In genomic region chr2:106562826-106563594, GRCh38 we compare ENCODE assay signal across 12 cellular contexts.
A peak's percentile ranks its signal among the peaks of the same experiment; 100 is the strongest.
DNase-seq lines count a peak whose midpoint lies in the region; ATAC-seq and TF ChIP-seq lines count a peak whose summit lies in the region.
"Had no signal": no experiment of that assay in that cellular context is flagged by ENCODE, and none has a peak within 500 bp of the region (broad histone marks: within the 10 kb centered on the region; RNA-seq: fewer than 3 reads in every experiment).

No MANE protein-coding gene starts in this region.

- H3K4me1 Mint-ChIP-seq in GM23338 = no peaks in the 10 kb centered on the region
- no peaks in the 10 kb centered on the region for H3K4me1 Mint-ChIP-seq in activated CD8-positive, alpha-beta T cell treated with anti-CD3 and anti-CD28 coated beads, Interleukin-2, amount 10 ng/mL, durations not matched to agents 7 days and 5 days (ENCODE audit: low read depth)
- H3K4me1 Mint-ChIP-seq: memory B cell had no signal

- H4K20me1 ChIP-seq in GM23338 (replicated peaks; ENCODE audit: insufficient read depth) (no peaks in the 10 kb centered on the region), PC-3 (ENCODE audit: low read length) (no peaks in the 10 kb centered on the region)

- DNase-seq in GM23338 (ENCODE audit: low spot score) = peak; percentile 53
- no peak for DNase-seq in PC-3
- DNase-seq in foreskin keratinocyte = no peak
- no peak for DNase-seq in activated CD8-positive, alpha-beta T cell treated with anti-CD3 and anti-CD28 coated beads, Interleukin-2, amount 10 ng/mL, durations not matched to agents 7 days and 5 days
- no peak for DNase-seq in stimulated activated naive CD4-positive, alpha-beta T cell (lab: John Stamatoyannopoulos, UW)
- DNase-seq: DMS79 treated with DMSO at 0.1 percent for 48 hours, NCI-H526 had no signal

- H3K4me2 ChIP-seq in GM23338 (no peak overlapping the region), PC-3 (ENCODE audit: low read length) (no peak overlapping the region)

- H3K79me2 ChIP-seq in GM23338 (replicated peaks; ENCODE audit: insufficient read depth) (no peaks in the 10 kb centered on the region), PC-3 (ENCODE audit: low read length) (no peaks in the 10 kb centered on the region)

- H3K27ac ChIP-seq in GM23338 (ENCODE audit: low read depth) = no peak overlapping the region
- no peak overlapping the region for H3K27ac ChIP-seq in PC-3 (ENCODE audit: low read length)
- no peak overlapping the region for H3K27ac ChIP-seq in foreskin keratinocyte
- peak overlapping the region; percentile 67 for H3K27ac ChIP-seq in rectal smooth muscle tissue (ENCODE audit: low read depth, low read length)

- peaks cover 17% of the 10 kb centered on the region for H3K9me3 Mint-ChIP-seq in GM23338
- no peaks in the 10 kb centered on the region for H3K9me3 Mint-ChIP-seq in activated CD8-positive, alpha-beta T cell treated with anti-CD3 and anti-CD28 coated beads, Interleukin-2, amount 10 ng/mL, durations not matched to agents 7 days and 5 days (ENCODE audit: insufficient read depth)
- H3K9me3 Mint-ChIP-seq: memory B cell; T-helper 1 cell treated with Interleukin-12 subunit alpha and Interleukin-12 subunit beta and Interleukin-4 antibody, amounts not matched to agents 30 μg/mL and 1 μg/mL, for 36 hours had no signal

- H2AFZ ChIP-seq in GM23338 = 0 out of 2 replicates have a peak overlapping the region, but pooled peaks have one; percentile 36
- no peak overlapping the region for H2AFZ ChIP-seq in PC-3 (ENCODE audit: low read length)

- H3K4me1 ChIP-seq in GM23338 (ENCODE audit: insufficient read depth) = no peaks in the 10 kb centered on the region
- H3K4me1 ChIP-seq in PC-3 (ENCODE audit: insufficient read depth, low read length) = no peaks in the 10 kb centered on the region
- peaks cover 7% of the 10 kb centered on the region for H3K4me1 ChIP-seq in foreskin keratinocyte
- peaks cover 27% of the 10 kb centered on the region for H3K4me1 ChIP-seq in rectal smooth muscle tissue (ENCODE audit: control insufficient read depth, insufficient read depth, low read length)

- no peak overlapping the region for H3K4me3 ChIP-seq in GM23338
- H3K4me3 ChIP-seq in PC-3 (ENCODE audit: low read length) = no peak overlapping the region
- peak overlapping the region; percentile 13 for H3K4me3 ChIP-seq in rectal smooth muscle tissue (ENCODE audit: low read length)

- intact Hi-C loops in PC-3 (cut with micrococcal nuclease) = no loop called here

- H3K9me2 ChIP-seq in GM23338 (ENCODE audit: insufficient read depth) (no peaks in the 10 kb centered on the region), PC-3 (replicated peaks; ENCODE audit: low read length) (no peaks in the 10 kb centered on the region)

- H3K27me3 Mint-ChIP-seq in GM23338 (ENCODE audit: insufficient read depth, low read depth, poor library complexity) = peaks cover 7% of the 10 kb centered on the region
- no peaks in the 10 kb centered on the region for H3K27me3 Mint-ChIP-seq in activated CD8-positive, alpha-beta T cell treated with anti-CD3 and anti-CD28 coated beads, Interleukin-2, amount 10 ng/mL, durations not matched to agents 7 days and 5 days (ENCODE audit: low read depth)

- H3K9ac ChIP-seq in PC-3 (ENCODE audit: low read length) = no peak overlapping the region
- H3K9ac ChIP-seq in rectal smooth muscle tissue (ENCODE audit: low read length) = no peak overlapping the region

- POLR2A ChIA-PET in PC-3 (lab: Charles Lee; ENCODE audit: unreplicated experiment) = no interaction called here
- POLR2A ChIA-PET in activated CD8-positive, alpha-beta T cell treated with anti-CD3 and anti-CD28 coated beads, Interleukin-2, amount 10 ng/mL, durations not matched to agents 7 days and 5 days (lab: Charles Lee) = no interaction called here

- no peak overlapping the region for H3K27ac Mint-ChIP-seq in GM23338
- no peak overlapping the region for H3K27ac Mint-ChIP-seq in activated CD8-positive, alpha-beta T cell treated with anti-CD3 and anti-CD28 coated beads, Interleukin-2, amount 10 ng/mL, durations not matched to agents 7 days and 5 days
- H3K27ac Mint-ChIP-seq: memory B cell; T-helper 1 cell treated with Interleukin-12 subunit alpha and Interleukin-12 subunit beta and Interleukin-4 antibody, amounts not matched to agents 30 μg/mL and 1 μg/mL, for 36 hours had no signal

- CTCF ChIA-PET in PC-3 (lab: Charles Lee) = interaction anchor here (0.6 kb wide), 1 partner anchor 19 kb away, joined by 17 read pairs; no protein-coding TSS in a partner anchor
- CTCF ChIA-PET in activated CD8-positive, alpha-beta T cell treated with anti-CD3 and anti-CD28 coated beads, Interleukin-2, amount 10 ng/mL, durations not matched to agents 7 days and 5 days (lab: Charles Lee) = interaction anchor here (1.5 to 2.6 kb wide), 2 partner anchors 9 to 20 kb away, joined by 4 to 12 read pairs; no protein-coding TSS in a partner anchor

- H3F3A ChIP-seq in GM23338 (replicated peaks; ENCODE audit: low read depth) (no peaks in the 10 kb centered on the region), PC-3 (ENCODE audit: low read length, unreplicated experiment) (no peaks in the 10 kb centered on the region)

- H3K36me3 Mint-ChIP-seq in GM23338 (ENCODE audit: low read depth) = peaks cover 10% of the 10 kb centered on the region
- no peaks in the 10 kb centered on the region for H3K36me3 Mint-ChIP-seq in activated CD8-positive, alpha-beta T cell treated with anti-CD3 and anti-CD28 coated beads, Interleukin-2, amount 10 ng/mL, durations not matched to agents 7 days and 5 days (ENCODE audit: low read depth)
- H3K36me3 Mint-ChIP-seq: memory B cell had no signal

- no peaks in the 10 kb centered on the region for H3K9me3 ChIP-seq in PC-3 (ENCODE audit: low read length)

- H3K36me3 ChIP-seq in GM23338 (ENCODE audit: insufficient read depth) (0 out of 2 replicates have a peak, but pooled peaks cover 4% of the 10 kb centered on the region), PC-3 (ENCODE audit: low read depth, low read length) (no peaks in the 10 kb centered on the region), rectal smooth muscle tissue (ENCODE audit: control insufficient read depth, insufficient read depth, low read length) (no peaks in the 10 kb centered on the region)

- no TSS peak for BruUV-seq in PC-3 (replicated peaks; lab: Mats Ljungman, UMichigan)

- H3K27me3 ChIP-seq in GM23338 (ENCODE audit: insufficient read depth) (no peaks in the 10 kb centered on the region), PC-3 (ENCODE audit: low read length) (peaks cover 70% of the 10 kb centered on the region), foreskin keratinocyte (no peaks in the 10 kb centered on the region), rectal smooth muscle tissue (ENCODE audit: control insufficient read depth, insufficient read depth, low read length) (no peaks in the 10 kb centered on the region)

- no peak overlapping the region for H3K4me3 Mint-ChIP-seq in GM23338
- no peak overlapping the region for H3K4me3 Mint-ChIP-seq in activated CD8-positive, alpha-beta T cell treated with anti-CD3 and anti-CD28 coated beads, Interleukin-2, amount 10 ng/mL, durations not matched to agents 7 days and 5 days
- H3K4me3 Mint-ChIP-seq: memory B cell; T-helper 1 cell treated with Interleukin-12 subunit alpha and Interleukin-12 subunit beta and Interleukin-4 antibody, amounts not matched to agents 30 μg/mL and 1 μg/mL, for 36 hours had no signal

- peak; percentile 40 to 72; a peak in 3 of 4 replicates for TF ChIP-seq CTCF in GM23338 (conservative IDR thresholded peaks at IDR 0.05; ENCODE audit: low read depth in 2 of 2)
- peak; percentile 29; the same call in 1 of the 2 replicates for TF ChIP-seq CTCF in PC-3 (conservative IDR thresholded peaks at IDR 0.05; ENCODE audit: low read depth, low read length)
- peak; percentile 39 for TF ChIP-seq CTCF in foreskin keratinocyte (conservative IDR thresholded peaks at IDR 0.05)

- ATAC-seq in GM23338 = peak; percentile 88
- no peak; the same call in 1 of the 2 replicates for ATAC-seq in PC-3
- ATAC-seq in foreskin keratinocyte = no peak
- no peak for ATAC-seq in activated CD8-positive, alpha-beta T cell treated with anti-CD3 and anti-CD28 coated beads, Interleukin-2, amount 10 ng/mL, durations not matched to agents 7 days and 5 days
- no peak for ATAC-seq in GM21717 (IDR thresholded peaks at IDR 0.05; ENCODE audit: unreplicated experiment)
- ATAC-seq in GM19351 (IDR thresholded peaks at IDR 0.05; ENCODE audit: unreplicated experiment) = no peak

TF ChIP-seq in GM23338, 12 proteins besides CTCF, POLR2A, EP300 and RAD21:
- TF ChIP-seq STAT1 (IDR thresholded peaks at IDR 0.05; ENCODE audit: unreplicated experiment) (no peak), NANOG (IDR thresholded peaks at IDR 0.05; ENCODE audit: borderline replicate concordance) (no peak)
